10 cellular contexts compared by ENCODE assay signal in genomic region chr3:46701211-46701939, GRCh38. TPM values are rescaled to one million over a fixed set of nuclear protein-coding genes. Genes with fewer than 3 reads are reported as not detected.
DNase-seq lines count a peak whose midpoint lies in the region; ATAC-seq and TF ChIP-seq lines count a peak whose summit lies in the region.
"Had no signal": no experiment of that assay in that cellular context is flagged by ENCODE, and none has a peak within 500 bp of the region (broad histone marks: within the 10 kb centered on the region; RNA-seq: fewer than 3 reads in every experiment).

A gene with protein sequence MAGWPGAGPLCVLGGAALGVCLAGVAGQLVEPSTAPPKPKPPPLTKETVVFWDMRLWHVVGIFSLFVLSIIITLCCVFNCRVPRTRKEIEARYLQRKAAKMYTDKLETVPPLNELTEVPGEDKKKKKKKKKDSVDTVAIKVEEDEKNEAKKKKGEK (plus strand): TSS chr3:46701392. CDS start chr3:46701488, 96 bp downstream.

- DNase-seq in CD4-positive, alpha-beta T cell = no peak
- no peak for DNase-seq in IMR-90
- no peak for DNase-seq in glutamatergic neuron
- DNase-seq in medulla oblongata (ENCODE audit: extremely low spot score) = no peak
- DNase-seq in DMS79 (lab: John Stamatoyannopoulos, UW) = no peak
- DNase-seq in OCI-LY7 (ENCODE audit: low spot score) = no peak
- DNase-seq: HCEC 1CT, KBM-7 had no signal

- in situ Hi-C loops in IMR-90 (cut with MboI; ENCODE audit: low sequenced_read_pairs) = loop anchor here (5.0 to 25.0 kb wide), 2 partner anchors 196 to 661 kb away; no protein-coding TSS in a partner anchor

- POLR2A ChIA-PET in CD4-positive, alpha-beta T cell (lab: Charles Lee) = interaction anchor here (0.7 kb wide), 1 partner anchor 281 kb away, joined by 3 read pairs; no protein-coding TSS in a partner anchor
- POLR2A ChIA-PET in IMR-90 (lab: Charles Lee; ENCODE audit: unreplicated experiment) (no interaction called here), OCI-LY7 (lab: Charles Lee) (no interaction called here)

- no peak within 1 kb of the TSS for H2BK15ac ChIP-seq in IMR-90 (ENCODE audit: low read depth, low read length)

- H4K20me1 ChIP-seq in IMR-90 (ENCODE audit: insufficient read depth, low read length) = peaks cover 3% of the 10 kb centered on the region; the same call in 1 of the 2 replicates
- H4K20me1 ChIP-seq in OCI-LY7 (ENCODE audit: insufficient read depth, low read length) = no peaks in the 10 kb centered on the region

- no peak within 1 kb of the TSS for H3K27ac Mint-ChIP-seq in CD4-positive, alpha-beta T cell
- H3K27ac Mint-ChIP-seq in glutamatergic neuron (ENCODE audit: unreplicated experiment) = no peak within 1 kb of the TSS

- 0 out of 2 replicates have a peak within 1 kb of the TSS, but pooled peaks have one; percentile 24 for H2BK20ac ChIP-seq in IMR-90 (ENCODE audit: low read depth, low read length)

- H3K27me3 Mint-ChIP-seq in CD4-positive, alpha-beta T cell = no peaks in the 10 kb centered on the region
- peaks cover 10% of the 10 kb centered on the region for H3K27me3 Mint-ChIP-seq in glutamatergic neuron (ENCODE audit: unreplicated experiment)

- no peaks in the 10 kb centered on the region for H3K79me2 ChIP-seq in parathyroid adenoma
- no peaks in the 10 kb centered on the region for H3K79me2 ChIP-seq in OCI-LY7 (ENCODE audit: insufficient read depth, low read depth, low read length)

- H3K79me1 ChIP-seq in IMR-90 (ENCODE audit: low read depth in 1 of 2, low read length in 2 of 2) = no peaks in the 10 kb centered on the region

- peak within 1 kb of the TSS; percentile 49; the same call in 1 of the 2 replicates for H3K23ac ChIP-seq in IMR-90 (ENCODE audit: low read depth, low read length)

- intact Hi-C loops in CD4-positive, alpha-beta T cell (cut with DNase I, micrococcal nuclease) = loop anchor here in 1 of 2 experiments (10.0 kb wide), 1 partner anchor 623 kb away; no protein-coding TSS in a partner anchor
- intact Hi-C loops in IMR-90 (cut with micrococcal nuclease) (no loop called here), OCI-LY7 (cut with micrococcal nuclease; ENCODE audit: unreplicated experiment) (loop anchor here (10.0 kb wide), 2 partner anchors 313 to 673 kb away; no protein-coding TSS in a partner anchor)

- H3K18ac ChIP-seq in IMR-90 (ENCODE audit: low read depth, low read length) = no peak within 1 kb of the TSS; the same call in 1 of the 2 replicates

- H2AFZ ChIP-seq in IMR-90 (replicated peaks; ENCODE audit: low read length, poor library complexity) (peak within 1 kb of the TSS; percentile 80), parathyroid adenoma (peak within 1 kb of the TSS; percentile 87), OCI-LY7 (ENCODE audit: low read length) (no peak within 1 kb of the TSS)

- peak within 1 kb of the TSS; percentile 19; the same call in 1 of the 2 replicates for H3K4ac ChIP-seq in IMR-90 (ENCODE audit: low read depth, low read length)

- no peak within 1 kb of the TSS; the same call in 1 of the 2 replicates for H4K91ac ChIP-seq in IMR-90 (ENCODE audit: insufficient read depth, low read depth, low read length)

- H3K36me3 ChIP-seq in IMR-90 (ENCODE audit: control insufficient read depth, insufficient read depth, low read length) = no peaks in the 10 kb centered on the region
- no peaks in the 10 kb centered on the region for H3K36me3 ChIP-seq in parathyroid adenoma (ENCODE audit: control insufficient read depth, insufficient read depth, low read length)
- no peaks in the 10 kb centered on the region for H3K36me3 ChIP-seq in OCI-LY7 (ENCODE audit: insufficient read depth, low read length)

- H3K56ac ChIP-seq in IMR-90 (ENCODE audit: extremely low read depth, insufficient read depth, low read length) = no peak within 1 kb of the TSS

- H2AK5ac ChIP-seq in IMR-90 (ENCODE audit: low read depth, low read length) = no peak within 1 kb of the TSS

- dilution Hi-C loops in IMR-90 (cut with HindIII; ENCODE audit: low sequenced_read_pairs, unreplicated experiment) = no loop called here

- 1% methylated on average over 20 of the region's 51 CpGs; no CpG with 5 or more reads in 1 of the 2 experiments for WGBS in IMR-90 (ENCODE audit: extremely low coverage in 2 of 2, insufficient read length in 1 of 2), 2 experiments

- H3K9ac ChIP-seq in IMR-90 (ENCODE audit: low read depth, low read length) = no peak within 1 kb of the TSS
- H3K9ac ChIP-seq in parathyroid adenoma = no peak within 1 kb of the TSS

- H3K4me1 Mint-ChIP-seq in CD4-positive, alpha-beta T cell (ENCODE audit: low read depth) = peaks cover 49% of the 10 kb centered on the region
- H3K4me1 Mint-ChIP-seq in glutamatergic neuron (ENCODE audit: low read depth, unreplicated experiment) = peaks cover 16% of the 10 kb centered on the region

- BruUV-seq in IMR-90 (replicated peaks; lab: Mats Ljungman, UMichigan) (no TSS peak), OCI-LY7 (replicated peaks; lab: Mats Ljungman, UMichigan) (no TSS peak)

- H3K4me3 Mint-ChIP-seq in CD4-positive, alpha-beta T cell = peak within 1 kb of the TSS; percentile 51
- H3K4me3 Mint-ChIP-seq in glutamatergic neuron (ENCODE audit: unreplicated experiment) = peak within 1 kb of the TSS; percentile 69

- H3K4me3 ChIP-seq in IMR-90 (ENCODE audit: insufficient read depth, low read depth, low read length) (peak within 1 kb of the TSS; percentile 34), parathyroid adenoma (ENCODE audit: low read depth, low read length) (no peak within 1 kb of the TSS), OCI-LY7 (ENCODE audit: low read depth, low read length, poor library complexity, severe bottlenecking) (no peak within 1 kb of the TSS)
- H3K4me3 ChIP-seq: GM12878 had no signal

- H3K14ac ChIP-seq in IMR-90 (replicated peaks; ENCODE audit: low read depth, low read length) = no peak within 1 kb of the TSS

- H3K4me2 ChIP-seq in IMR-90 (ENCODE audit: low read depth, low read length) (peak within 1 kb of the TSS; percentile 68), parathyroid adenoma (ENCODE audit: low read length) (peak within 1 kb of the TSS; percentile 32), OCI-LY7 (ENCODE audit: low read length) (no peak within 1 kb of the TSS)

- no peaks in the 10 kb centered on the region for H3K9me3 ChIP-seq in CD4-positive, alpha-beta T cell (ENCODE audit: control insufficient read depth, low read length)
- H3K9me3 ChIP-seq in IMR-90 (ENCODE audit: control insufficient read depth, insufficient read depth, low read length) (no peaks in the 10 kb centered on the region), parathyroid adenoma (ENCODE audit: control insufficient read depth, low read length) (no peaks in the 10 kb centered on the region), OCI-LY7 (ENCODE audit: low read length) (no peaks in the 10 kb centered on the region)

- H3K27ac ChIP-seq in CD4-positive, alpha-beta T cell (ENCODE audit: low read depth, low read length) = no peak within 1 kb of the TSS
- H3K27ac ChIP-seq in IMR-90 (ENCODE audit: insufficient read depth, low read length) = no peak within 1 kb of the TSS
- H3K27ac ChIP-seq in parathyroid adenoma = no peak within 1 kb of the TSS
- H3K27ac ChIP-seq in OCI-LY7 (ENCODE audit: low read depth, low read length, poor library complexity, severe bottlenecking) = no peak within 1 kb of the TSS

- peak within 1 kb of the TSS; percentile 23; the same call in 1 of the 2 replicates for H2BK120ac ChIP-seq in IMR-90 (ENCODE audit: low read depth, low read length)

- no peak for TF ChIP-seq CTCF in CD4-positive, alpha-beta T cell (IDR thresholded peaks at IDR 0.05)
- no peak for TF ChIP-seq CTCF in IMR-90 (conservative IDR thresholded peaks at IDR 0.05; ENCODE audit: low read depth, low read length)
- TF ChIP-seq CTCF in glutamatergic neuron (IDR thresholded peaks at IDR 0.05; ENCODE audit: partially characterized antibody, unreplicated experiment) = no peak
- TF ChIP-seq CTCF in parathyroid adenoma (IDR thresholded peaks at IDR 0.05) = no peak
- no peak for TF ChIP-seq CTCF in OCI-LY7 (conservative IDR thresholded peaks at IDR 0.05; ENCODE audit: low read length)

- peak within 1 kb of the TSS; percentile 61 for H2AK9ac ChIP-seq in IMR-90 (replicated peaks; ENCODE audit: low read depth, low read length, poor library complexity)

- H3K36me3 Mint-ChIP-seq in CD4-positive, alpha-beta T cell (ENCODE audit: low read depth) = no peaks in the 10 kb centered on the region
- H3K36me3 Mint-ChIP-seq in glutamatergic neuron (ENCODE audit: unreplicated experiment) = no peaks in the 10 kb centered on the region

- H2BK5ac ChIP-seq in IMR-90 (ENCODE audit: low read depth, low read length, poor library complexity, severe bottlenecking) = no peak within 1 kb of the TSS

- no peaks in the 10 kb centered on the region for H3K27me3 ChIP-seq in CD4-positive, alpha-beta T cell (ENCODE audit: control insufficient read depth, insufficient read depth, low read length)
- H3K27me3 ChIP-seq in IMR-90 (ENCODE audit: control insufficient read depth, insufficient read depth, low read length) (peaks cover 32% of the 10 kb centered on the region), parathyroid adenoma (ENCODE audit: control insufficient read depth, insufficient read depth, low read length) (no peaks in the 10 kb centered on the region)

- ATAC-seq in CD4-positive, alpha-beta T cell (ENCODE audit: poor library complexity) = peak; percentile 28
- ATAC-seq in IMR-90 (ENCODE audit: low read depth) = peak; percentile 8
- ATAC-seq: GM12878 had no signal

- H4K5ac ChIP-seq in IMR-90 (ENCODE audit: low read depth, low read length) = no peak within 1 kb of the TSS

- no peak for TF ChIP-seq POLR2A in IMR-90 (IDR thresholded peaks at IDR 0.05; ENCODE audit: low read depth, low read length)

- no peak within 1 kb of the TSS for H4K8ac ChIP-seq in IMR-90 (ENCODE audit: low read depth in 2 of 2, low read length in 2 of 2)

- H3K9me2 ChIP-seq in OCI-LY7 (ENCODE audit: insufficient read depth, low read length) = no peaks in the 10 kb centered on the region

- H3K9me3 Mint-ChIP-seq in CD4-positive, alpha-beta T cell = no peaks in the 10 kb centered on the region
- no peaks in the 10 kb centered on the region for H3K9me3 Mint-ChIP-seq in glutamatergic neuron (ENCODE audit: unreplicated experiment)

- no peaks in the 10 kb centered on the region; the same call in 1 of the 2 replicates for H3K9me1 ChIP-seq in IMR-90 (ENCODE audit: insufficient read depth, low read length)

- CTCF ChIA-PET in CD4-positive, alpha-beta T cell (lab: Charles Lee) = no interaction called here
- CTCF ChIA-PET in IMR-90 (lab: Yijun Ruan, JAX) = no interaction called here
- CTCF ChIA-PET in OCI-LY7 (lab: Charles Lee; ENCODE audit: unreplicated experiment) = no interaction called here

- H3K4me1 ChIP-seq in IMR-90 (ENCODE audit: control insufficient read depth, insufficient read depth, low read length) = peaks cover 12% of the 10 kb centered on the region
- H3K4me1 ChIP-seq in parathyroid adenoma = no peaks in the 10 kb centered on the region
- H3K4me1 ChIP-seq in OCI-LY7 (ENCODE audit: insufficient read depth, low read length, poor library complexity, severe bottlenecking) = no peaks in the 10 kb centered on the region

- no peak for TF ChIP-seq RAD21 in IMR-90 (IDR thresholded peaks at IDR 0.05; ENCODE audit: low read length)

RNA-seq across cellular contexts. Expression of the gene that starts here (rescaled TPM):
- total RNA-seq in CD4-positive, alpha-beta T cell = 1 to 10 TPM in 1 of 2 experiments, under 1 TPM in 1; 0.92 to 1.2 TPM
- not detected in 2 replicates for total RNA-seq in IMR-90 (2012; rRNA removed)
- 0.10 and 0.12 TPM in 2 replicates for polyA plus RNA-seq in IMR-90 (2012; rRNA removed)
- polyA plus RNA-seq in IMR-90 (2012; cell fraction: cytosol; rRNA removed) = 0.11 TPM in 1 of 2 replicates, not detected in the other
- polyA plus RNA-seq in IMR-90 (2012; cell fraction: nucleus; rRNA removed; ENCODE audit: low replicate concordance) = 0.08 TPM in 2 replicates
- total RNA-seq in glutamatergic neuron (ENCODE audit: unreplicated experiment) = not detected
- not detected in 2 replicates for total RNA-seq in OCI-LY7 (2014; rRNA removed; shearing (Covaris generic))
- not detected in 2 replicates for total RNA-seq in OCI-LY7 (2022)
- total RNA-seq: GM12878 had no signal
- polyA plus RNA-seq: GM12878 had no signal

Comparison
In these comparisons a context has a peak if more than half of its experiments do, and no peak if none do; other contexts are left out.
1. Peak in ATAC-seq, H3K4me3 ChIP-seq and H3K4me2 ChIP-seq in IMR-90; RNA of the gene not detected or under 1 TPM.